In genomic region chr6:52102330-52102932, GRCh38 we compare ENCODE assay signal across 19 cellular contexts. TPM values are rescaled to one million over a fixed set of nuclear protein-coding genes. Genes with fewer than 3 reads are reported as not detected.
"Had no signal": no experiment of that assay in that cellular context is flagged by ENCODE, and none has a peak within 500 bp of the region (broad histone marks: within the 10 kb centered on the region; RNA-seq: fewer than 3 reads in every experiment).

No MANE protein-coding gene starts in this region.

- H3K9me3 Mint-ChIP-seq: activated T-helper 1 cell treated with anti-CD3 and anti-CD28 coated beads, Interleukin-12 subunit alpha, Interleukin-12 subunit beta, Interleukin-2, Interleukin-4 antibody, amounts not matched to agents 30 ng/mL and 10 ng/mL and 1 ng/mL, durations not matched to agents 14 hours and 24 hours and 36 hours had no signal

- H3K4me3 Mint-ChIP-seq: activated T-helper 1 cell treated with anti-CD3 and anti-CD28 coated beads, Interleukin-12 subunit alpha, Interleukin-12 subunit beta, Interleukin-2, Interleukin-4 antibody, amounts not matched to agents 30 ng/mL and 10 ng/mL and 1 ng/mL, durations not matched to agents 14 hours and 24 hours and 36 hours; type B pancreatic cell had no signal

- H3K4me1 ChIP-seq: adrenal gland, breast epithelium, stomach had no signal

- ATAC-seq: activated naive CD4-positive, alpha-beta T cell treated with anti-CD3 and anti-CD28 coated beads, Interleukin-2, amount 50 U/mL, for 72 hours had no signal

- H3K27ac Mint-ChIP-seq: activated naive CD4-positive, alpha-beta T cell treated with anti-CD3 and anti-CD28 coated beads, Interleukin-2, amount 50 U/mL, for 72 hours; activated T-helper 1 cell treated with anti-CD3 and anti-CD28 coated beads, Interleukin-12 subunit alpha, Interleukin-12 subunit beta, Interleukin-2, Interleukin-4 antibody, amounts not matched to agents 30 ng/mL and 10 ng/mL and 1 ng/mL, durations not matched to agents 14 hours and 24 hours and 36 hours; type B pancreatic cell had no signal

- H3K27ac ChIP-seq: adrenal gland, breast epithelium, coronary artery, skin epidermis, stomach, VCaP had no signal

- H3K36me3 ChIP-seq: adrenal gland, breast epithelium, stomach had no signal

- H3K4me3 ChIP-seq: adrenal gland, breast epithelium, coronary artery, skin epidermis, stomach had no signal

- H3K27me3 ChIP-seq: adrenal gland, breast epithelium had no signal

- DNase-seq: activated CD4-positive, alpha-beta T cell treated with anti-CD3 and anti-CD28 coated beads for 1 hour; activated CD4-positive, alpha-beta T cell treated with anti-CD3 and anti-CD28 coated beads, Interleukin-2, amount 50 U/mL, for 4 hours; activated gamma-delta T cell treated with Interleukin-2 at 50 U/mL for 16 hours; adrenal gland; occipital lobe; stimulated activated CD4-positive, alpha-beta T cell treated with anti-CD3 and anti-CD28 coated beads, Interleukin-15, amount 100 ng/mL, for 24 hours; stimulated activated CD4-positive, alpha-beta T cell treated with anti-CD3 and anti-CD28 coated beads, Interleukin-2, amount 100 ng/mL, for 48 hours; stomach; T-helper 2 cell had no signal

- H3K36me3 Mint-ChIP-seq: activated naive CD4-positive, alpha-beta T cell treated with anti-CD3 and anti-CD28 coated beads, Interleukin-2, amount 50 U/mL, for 72 hours; type B pancreatic cell had no signal

- H3K9me3 ChIP-seq: adrenal gland, breast epithelium, stomach had no signal

RNA-seq across cellular contexts. Expression of gene PKHD1, which starts 15.0 kb away (rescaled TPM):
- total RNA-seq: activated CD8-positive, alpha-beta memory T cell treated with anti-CD3 and anti-CD28 coated beads for 36 hours; activated naive CD4-positive, alpha-beta T cell treated with anti-CD3 and anti-CD28 coated beads, Interleukin-2, amount 50 U/mL, for 72 hours; activated T-helper 1 cell treated with anti-CD3 and anti-CD28 coated beads, Interleukin-12 subunit alpha, Interleukin-12 subunit beta, Interleukin-2, Interleukin-4 antibody, amounts not matched to agents 30 ng/mL and 10 ng/mL and 1 ng/mL, durations not matched to agents 14 hours and 24 hours and 36 hours; mesenteric fat pad; posterior vena cava had no signal
